8 cellular contexts compared by ENCODE assay signal in the genomic region with DNA sequence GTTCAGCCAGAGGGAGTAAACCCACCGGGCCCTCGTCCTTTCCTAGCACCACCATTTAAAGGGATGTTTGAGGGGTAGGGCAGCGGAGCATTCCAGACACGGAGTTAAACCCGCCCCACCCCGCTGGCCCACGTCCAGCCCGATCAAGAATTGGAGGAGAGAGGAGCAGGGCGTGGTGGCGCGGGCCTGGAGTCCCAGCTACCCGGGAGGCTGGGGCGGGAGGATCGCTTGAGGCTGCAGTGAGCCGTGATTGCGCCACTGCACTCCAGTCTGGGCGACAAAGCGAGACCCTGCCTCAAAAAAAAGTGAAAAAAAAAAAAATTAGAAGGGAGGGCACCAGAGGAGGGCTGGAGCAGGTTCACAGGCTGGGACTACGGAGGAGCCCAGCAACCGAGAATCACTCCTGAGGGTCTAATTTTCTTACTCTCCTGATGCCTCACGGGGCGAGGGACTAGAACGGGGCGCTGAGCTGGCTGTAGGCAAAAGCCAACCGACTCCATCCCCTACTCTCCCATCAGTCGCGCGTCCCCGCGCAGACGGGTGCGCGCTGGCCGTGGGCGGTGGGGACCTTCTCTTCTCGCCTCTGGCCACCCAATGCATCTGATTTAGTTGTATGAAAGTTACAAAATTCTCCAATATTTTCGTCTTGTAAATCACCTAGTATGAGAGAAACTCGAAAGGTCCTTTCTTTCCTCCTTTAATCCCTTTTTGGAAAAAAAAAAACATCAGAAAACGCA. TPM values are rescaled to one million over a fixed set of nuclear protein-coding genes. Genes with fewer than 3 reads are reported as not detected.
DNase-seq lines count a peak whose midpoint lies in the region; ATAC-seq lines count a peak whose summit lies in the region.

No MANE protein-coding gene starts in this region.

- H3K36me3 Mint-ChIP-seq in CD8-positive, alpha-beta memory T cell, result peaks cover 0 to 11% (median 0%) of the 10 kb centered on the region in 3 donors

- H3K9me3 ChIP-seq in CD8-positive, alpha-beta memory T cell (ENCODE audit: low read length), result no peaks in the 10 kb centered on the region
- H3K9me3 ChIP-seq in esophagus (ENCODE audit: control insufficient read depth in 2 of 2, insufficient read depth in 1 of 2, low read depth in 1 of 2, low read length in 1 of 2), result no peaks in the 10 kb centered on the region
- no peaks in the 10 kb centered on the region for H3K9me3 ChIP-seq in mucosa of stomach (ENCODE audit: control insufficient read depth, low read length)

- no peaks in the 10 kb centered on the region for H3K27me3 Mint-ChIP-seq in CD8-positive, alpha-beta memory T cell
- no peaks in the 10 kb centered on the region for H3K27me3 Mint-ChIP-seq in stimulated activated naive CD8-positive, alpha-beta T cell treated with anti-CD3 and anti-CD28 coated beads, Interleukin-15, amount 100 ng/mL, for 72 hours

- H3K27ac Mint-ChIP-seq in CD8-positive, alpha-beta memory T cell, result peak overlapping the region; percentile 92 to 99 (median 98)
- peak overlapping the region; percentile 98 to 99 for H3K27ac Mint-ChIP-seq in stimulated activated naive CD8-positive, alpha-beta T cell treated with anti-CD3 and anti-CD28 coated beads, Interleukin-15, amount 100 ng/mL, for 72 hours

- ATAC-seq in GM21723 (IDR thresholded peaks at IDR 0.05; ENCODE audit: unreplicated experiment), result peak; percentile 39
- peak; percentile 65 for ATAC-seq in stimulated activated naive CD8-positive, alpha-beta T cell treated with anti-CD3 and anti-CD28 coated beads, Interleukin-15, amount 100 ng/mL, for 72 hours

- H3K4me1 Mint-ChIP-seq in CD8-positive, alpha-beta memory T cell, result peaks cover 43 to 70% (median 53%) of the 10 kb centered on the region in 3 donors
- H3K4me1 Mint-ChIP-seq in stimulated activated naive CD8-positive, alpha-beta T cell treated with anti-CD3 and anti-CD28 coated beads, Interleukin-15, amount 100 ng/mL, for 72 hours, result peaks cover 71% of the 10 kb centered on the region

- in situ Hi-C loops in ACHN (cut with HindIII; ENCODE audit: low pct_ligation_motif_present, low pct_unique_long_range_greater_than_20kb, low sequenced_read_pairs), result no loop called here

- no peaks in the 10 kb centered on the region for H3K27me3 ChIP-seq in CD8-positive, alpha-beta memory T cell (ENCODE audit: insufficient read depth, low read length, poor library complexity, severe bottlenecking)
- no peaks in the 10 kb centered on the region for H3K27me3 ChIP-seq in esophagus (ENCODE audit: control insufficient read depth in 1 of 2, insufficient read depth in 2 of 2, low read length in 2 of 2)
- no peaks in the 10 kb centered on the region for H3K27me3 ChIP-seq in mucosa of stomach (ENCODE audit: control insufficient read depth, insufficient read depth, low read length)

- CTCF ChIA-PET in CD8-positive, alpha-beta memory T cell (lab: Charles Lee), result interaction anchor here (1.0 to 1.5 kb wide), 2 partner anchors 92 to 93 kb away, joined by 3 read pairs; no protein-coding TSS in a partner anchor

- H3K27ac ChIP-seq in CD8-positive, alpha-beta memory T cell (ENCODE audit: low read depth, low read length), result peak overlapping the region; percentile 93
- peak overlapping the region; percentile 98 to 100 for H3K27ac ChIP-seq in esophagus (ENCODE audit: low read depth in 2 of 2, low read length in 1 of 2)

- peak overlapping the region; percentile 82 for H3K9ac ChIP-seq in mucosa of stomach (ENCODE audit: low read length)

- H3K4me3 Mint-ChIP-seq in CD8-positive, alpha-beta memory T cell, result peak overlapping the region; percentile 91 to 99 (median 96)
- H3K4me3 Mint-ChIP-seq in stimulated activated naive CD8-positive, alpha-beta T cell treated with anti-CD3 and anti-CD28 coated beads, Interleukin-15, amount 100 ng/mL, for 72 hours, result peak overlapping the region; percentile 93 to 96

- POLR2A ChIA-PET in CD8-positive, alpha-beta memory T cell (lab: Charles Lee), result interaction anchor here (0.7 to 1.3 kb wide), 2 partner anchors 15 to 41 kb away, joined by 4 read pairs; partner anchors contain the start of genes LSM2 and NEU1

- no peaks in the 10 kb centered on the region for H3K36me3 ChIP-seq in CD8-positive, alpha-beta memory T cell (ENCODE audit: insufficient read depth, low read length)
- H3K36me3 ChIP-seq in esophagus (ENCODE audit: control insufficient read depth in 2 of 2, insufficient read depth in 2 of 2, low read length in 1 of 2) (no peaks in the 10 kb centered on the region), mucosa of stomach (ENCODE audit: control insufficient read depth, insufficient read depth, low read length) (no peaks in the 10 kb centered on the region)

- no peaks in the 10 kb centered on the region for H3K9me3 Mint-ChIP-seq in CD8-positive, alpha-beta memory T cell
- H3K9me3 Mint-ChIP-seq in stimulated activated naive CD8-positive, alpha-beta T cell treated with anti-CD3 and anti-CD28 coated beads, Interleukin-15, amount 100 ng/mL, for 72 hours, result no peaks in the 10 kb centered on the region

- H3K4me3 ChIP-seq in CD8-positive, alpha-beta memory T cell (ENCODE audit: low read length), result peak overlapping the region; percentile 90
- H3K4me3 ChIP-seq in esophagus (ENCODE audit: low read depth in 1 of 2, low read length in 2 of 2), result peak overlapping the region; percentile 44 to 51
- peak overlapping the region; percentile 76 for H3K4me3 ChIP-seq in mucosa of stomach (ENCODE audit: low read length)

- WGBS in esophagus, 2 donors, result 3% methylated on average over 39 of the region's 39 CpGs

- H3K4me1 ChIP-seq in CD8-positive, alpha-beta memory T cell (ENCODE audit: insufficient read depth, low read length), result peaks cover 45% of the 10 kb centered on the region
- H3K4me1 ChIP-seq in esophagus (ENCODE audit: control insufficient read depth in 2 of 2, insufficient read depth in 2 of 2, low read length in 1 of 2), result peaks cover 0 to 2% of the 10 kb centered on the region in 2 donors
- H3K4me1 ChIP-seq in mucosa of stomach (ENCODE audit: control insufficient read depth, insufficient read depth, low read length), result peaks cover 62% of the 10 kb centered on the region

- DNase-seq in CD8-positive, alpha-beta memory T cell, result peak in 2 of 5 donors; percentile 10 to 46
- DNase-seq in NCI-H510A (lab: John Stamatoyannopoulos, UW) (peak; percentile 26), ACHN (no peak)
- peak; percentile 56 for DNase-seq in activated CD8-positive, alpha-beta memory T cell treated with anti-CD3 and anti-CD28 coated beads, Interleukin-2, amount 50 U/mL, for 4 hours
- DNase-seq in stimulated activated naive CD8-positive, alpha-beta T cell treated with anti-CD3 and anti-CD28 coated beads, Interleukin-15, amount 100 ng/mL, for 72 hours, result peak; percentile 65 to 73

RNA-seq across cellular contexts. Expression of gene HSPA1B, which starts 6.1 kb away (rescaled TPM):
- 10 to 100 TPM; 80.9 to 81.4 TPM for total RNA-seq in CD8-positive, alpha-beta memory T cell
- polyA plus RNA-seq in CD8-positive, alpha-beta memory T cell, result 5.0 TPM
- 100 to 1,000 TPM in 1 of 2 donors, 10 to 100 TPM in 1; 26.9 to 103 TPM for polyA plus RNA-seq in esophagus

RNA-seq across cellular contexts. Expression of gene HSPA1A, which starts 6.1 kb away (rescaled TPM):
- total RNA-seq in CD8-positive, alpha-beta memory T cell, result 10 to 100 TPM; 64.8 to 70.1 TPM
- polyA plus RNA-seq in CD8-positive, alpha-beta memory T cell, result 34.1 TPM
- 100 to 1,000 TPM; 105 to 125 TPM for polyA plus RNA-seq in esophagus

RNA-seq across cellular contexts. Expression of gene HSPA1L, which starts 6.4 kb away (rescaled TPM):
- total RNA-seq in CD8-positive, alpha-beta memory T cell, result 1 to 10 TPM; 3.5 to 3.8 TPM
- 3.0 TPM for polyA plus RNA-seq in CD8-positive, alpha-beta memory T cell
- under 1 TPM; 0.39 to 0.42 TPM for polyA plus RNA-seq in esophagus

RNA-seq across cellular contexts. Expression of gene LSM2, which starts 14.7 kb away (rescaled TPM):
- 100 to 1,000 TPM; 160 to 172 TPM for total RNA-seq in CD8-positive, alpha-beta memory T cell
- 80.8 TPM for polyA plus RNA-seq in CD8-positive, alpha-beta memory T cell
- polyA plus RNA-seq in esophagus, result 10 to 100 TPM; 25.6 to 42.9 TPM

RNA-seq across cellular contexts. Expression of gene VARS1, which starts 25.9 kb away (rescaled TPM):
- total RNA-seq in CD8-positive, alpha-beta memory T cell, result 100 to 1,000 TPM; 179 to 180 TPM
- polyA plus RNA-seq in CD8-positive, alpha-beta memory T cell, result 47.5 TPM
- polyA plus RNA-seq in esophagus, result 10 to 100 TPM; 35.7 to 37.3 TPM
